Comparison of ENCODE assay signal across 19 cellular contexts in genomic region chr19:32661318-32661717, GRCh38. TPM values are rescaled to one million over a fixed set of nuclear protein-coding genes. Genes with fewer than 3 reads are reported as not detected.
DNase-seq lines count a peak whose midpoint lies in the region; ATAC-seq, FAIRE-seq and TF ChIP-seq lines count a peak whose summit lies in the region.
"Had no signal": no experiment of that assay in that cellular context is flagged by ENCODE, and none has a peak within 500 bp of the region (broad histone marks: within the 10 kb centered on the region; RNA-seq: fewer than 3 reads in every experiment).

No MANE protein-coding gene starts in this region.

- peaks cover 27% of the 10 kb centered on the region for H3K36me3 Mint-ChIP-seq in MCF 10A (ENCODE audit: insufficient read depth, unreplicated experiment)
- H3K36me3 Mint-ChIP-seq in activated T-cell treated with anti-CD3 and anti-CD28 coated beads, Interleukin-2, amount 50 U/mL, for 24 hours (ENCODE audit: low read depth) = peaks cover 31% of the 10 kb centered on the region

- H3K4me3 ChIP-seq in mammary epithelial cell (replicated peaks in 1 of 3; ENCODE audit: insufficient read depth in 1 of 3, low read depth in 2 of 3, low read length in 3 of 3) (no peak overlapping the region), endothelial cell of umbilical vein (replicated peaks in 1 of 3; ENCODE audit: insufficient read depth in 1 of 3, low read depth in 1 of 3, low read length in 3 of 3) (no peak overlapping the region), gastrocnemius medialis (no peak overlapping the region)
- H3K4me3 ChIP-seq: BLaER1 treated with 17β-estradiol and CSF1 and Interleukin-3, amounts not matched to agents 10 nM and 100 nM had no signal

- H3K9me1 ChIP-seq in endothelial cell of umbilical vein (replicated peaks; ENCODE audit: control insufficient read depth, extremely low read depth, insufficient read depth, low read length) = no peaks in the 10 kb centered on the region

- H3K4me2 ChIP-seq in mammary epithelial cell (ENCODE audit: insufficient read depth, low read depth, low read length) (no peak overlapping the region), endothelial cell of umbilical vein (ENCODE audit: insufficient read depth, low read length) (no peak overlapping the region)

- in situ Hi-C loops in mammary epithelial cell (cut with MboI; ENCODE audit: low sequenced_read_pairs in 2 of 2) = no loop called here
- in situ Hi-C loops in gastrocnemius medialis (cut with MboI; ENCODE audit: low sequenced_read_pairs in 4 of 4) = no loop called here

- H3K9me3 Mint-ChIP-seq in MCF 10A (ENCODE audit: unreplicated experiment) = no peaks in the 10 kb centered on the region
- no peaks in the 10 kb centered on the region for H3K9me3 Mint-ChIP-seq in activated T-cell treated with anti-CD3 and anti-CD28 coated beads, Interleukin-2, amount 50 U/mL, for 24 hours
- H3K9me3 Mint-ChIP-seq: CD4-positive, alpha-beta T cell; H9 had no signal

- CTCF ChIA-PET in MCF 10A (lab: Yijun Ruan, JAX) = interaction anchor here (0.6 kb wide), 1 partner anchor 12 kb away, joined by 4 read pairs; no protein-coding TSS in a partner anchor
- CTCF ChIA-PET in mammary epithelial cell (lab: Charles Lee; ENCODE audit: low non-redundant PET) = no interaction called here
- CTCF ChIA-PET in RWPE1 (lab: Yijun Ruan, JAX) = no interaction called here
- CTCF ChIA-PET in endothelial cell of umbilical vein (lab: Charles Lee) = no interaction called here

- BruUV-seq in MCF 10A (replicated peaks; lab: Mats Ljungman, UMichigan) (no TSS peak), mammary epithelial cell (replicated peaks; lab: Mats Ljungman, UMichigan) (no TSS peak), endothelial cell of umbilical vein (replicated peaks; lab: Mats Ljungman, UMichigan) (no TSS peak)

- no peak overlapping the region for H3K4me3 Mint-ChIP-seq in MCF 10A (ENCODE audit: unreplicated experiment)
- H3K4me3 Mint-ChIP-seq in activated T-cell treated with anti-CD3 and anti-CD28 coated beads, Interleukin-2, amount 50 U/mL, for 24 hours = no peak overlapping the region
- H3K4me3 Mint-ChIP-seq: CD4-positive, alpha-beta T cell; H9 had no signal

- FAIRE-seq in endothelial cell of umbilical vein (lab: Jason Lieb, UNC) = no peak
- no peak for FAIRE-seq in GM19239 (lab: Jason Lieb, UNC)
- FAIRE-seq: G401.6, GM12891 had no signal

- 91% methylated on average over 7 of the region's 7 CpGs for WGBS in mammary epithelial cell (ENCODE audit: low coverage, missing lambda C conversion rate)

- no peak for ATAC-seq in gastrocnemius medialis
- ATAC-seq in HG03095 (IDR thresholded peaks at IDR 0.05; ENCODE audit: unreplicated experiment) = no peak

- intact Hi-C loops in MCF 10A (cut with micrococcal nuclease) (no loop called here), mammary epithelial cell (cut with micrococcal nuclease) (no loop called here), endothelial cell of umbilical vein (cut with micrococcal nuclease) (no loop called here), gastrocnemius medialis (cut with DNase I; ENCODE audit: low total_unique reads) (no loop called here)

- no peak for TF ChIP-seq POLR2A in endothelial cell of umbilical vein (IDR thresholded peaks at IDR 0.05; ENCODE audit: low read depth, low read length)
- no peak for TF ChIP-seq POLR2A in gastrocnemius medialis (IDR thresholded peaks at IDR 0.05)

- POLR2A ChIA-PET in MCF 10A (lab: Yijun Ruan, JAX) (no interaction called here), RWPE1 (lab: Yijun Ruan, JAX; ENCODE audit: low non-redundant PET) (no interaction called here), endothelial cell of umbilical vein (lab: Charles Lee) (no interaction called here)

- no peak overlapping the region for H3K9ac ChIP-seq in mammary epithelial cell (ENCODE audit: insufficient read depth, low read length)
- no peak overlapping the region for H3K9ac ChIP-seq in endothelial cell of umbilical vein (replicated peaks; ENCODE audit: extremely low read depth, insufficient read depth, low read length)
- H3K9ac ChIP-seq: BLaER1 treated with 17β-estradiol and CSF1 and Interleukin-3, amounts not matched to agents 10 nM and 100 nM had no signal

- H3K79me2 ChIP-seq in mammary epithelial cell (ENCODE audit: insufficient read depth, low read length) (peaks cover 79% of the 10 kb centered on the region), endothelial cell of umbilical vein (ENCODE audit: control insufficient read depth, insufficient read depth, low read length) (peaks cover 42% of the 10 kb centered on the region)

- no peaks in the 10 kb centered on the region for H3K9me3 ChIP-seq in mammary epithelial cell (replicated peaks; ENCODE audit: insufficient read depth, low read length)
- no peaks in the 10 kb centered on the region for H3K9me3 ChIP-seq in endothelial cell of umbilical vein (replicated peaks; ENCODE audit: control insufficient read depth, insufficient read depth, low read length)
- H3K9me3 ChIP-seq in gastrocnemius medialis = no peaks in the 10 kb centered on the region
- H3K9me3 ChIP-seq: BLaER1 treated with 17β-estradiol and CSF1 and Interleukin-3, amounts not matched to agents 10 nM and 100 nM had no signal

- H2AFZ ChIP-seq in mammary epithelial cell (ENCODE audit: low read depth, low read length) = no peak overlapping the region
- H2AFZ ChIP-seq in endothelial cell of umbilical vein (ENCODE audit: low read depth, low read length) = no peak overlapping the region

- H3K27me3 ChIP-seq in mammary epithelial cell (ENCODE audit: insufficient read depth, low read length) = no peaks in the 10 kb centered on the region
- H3K27me3 ChIP-seq in endothelial cell of umbilical vein (ENCODE audit: control insufficient read depth in 2 of 2, insufficient read depth in 2 of 2, low read length in 2 of 2) = no peaks in the 10 kb centered on the region
- no peaks in the 10 kb centered on the region for H3K27me3 ChIP-seq in gastrocnemius medialis
- H3K27me3 ChIP-seq: BLaER1 treated with 17β-estradiol and CSF1 and Interleukin-3, amounts not matched to agents 10 nM and 100 nM had no signal

- H3K36me3 ChIP-seq in mammary epithelial cell (ENCODE audit: insufficient read depth, low read length) = peaks cover 4% of the 10 kb centered on the region
- peaks cover 0 to 3% of the 10 kb centered on the region in 2 experiments for H3K36me3 ChIP-seq in endothelial cell of umbilical vein (ENCODE audit: control insufficient read depth in 2 of 2, extremely low read depth in 1 of 2, insufficient read depth in 2 of 2, low read length in 2 of 2)
- H3K36me3 ChIP-seq in gastrocnemius medialis = peaks cover 0 to 10% of the 10 kb centered on the region in 2 donors

- H4K20me1 ChIP-seq in mammary epithelial cell (ENCODE audit: insufficient read depth, low read length) (no peaks in the 10 kb centered on the region), endothelial cell of umbilical vein (replicated peaks; ENCODE audit: control insufficient read depth, extremely low read depth, insufficient read depth, low read length) (no peaks in the 10 kb centered on the region)

- no peak overlapping the region for H3K27ac Mint-ChIP-seq in MCF 10A (ENCODE audit: low read depth, unreplicated experiment)
- H3K27ac Mint-ChIP-seq in activated T-cell treated with anti-CD3 and anti-CD28 coated beads, Interleukin-2, amount 50 U/mL, for 24 hours = no peak overlapping the region
- H3K27ac Mint-ChIP-seq: CD4-positive, alpha-beta T cell had no signal

- peak; percentile 27 for DNase-seq in MCF 10A (ENCODE audit: unreplicated experiment)
- no peak for DNase-seq in mammary epithelial cell
- DNase-seq in RWPE1 (ENCODE audit: low spot score) = no peak
- DNase-seq in endothelial cell of umbilical vein (ENCODE audit: low read depth, low spot score) = no peak
- DNase-seq in gastrocnemius medialis = no peak
- no peak for DNase-seq in activated T-cell treated with anti-CD3 and anti-CD28 coated beads, Interleukin-2, amount 50 U/mL, for 24 hours
- no peak for DNase-seq in GM19239 (ENCODE audit: insufficient read length, low spot score)
- DNase-seq: ACHN; Calu3; CD4-positive, alpha-beta T cell; DMS 273 treated with DMSO at 0.1 percent for 48 hours; DMS79; GOT3; H9 had no signal

- no peak for TF ChIP-seq CTCF in MCF 10A (IDR thresholded peaks at IDR 0.05; ENCODE audit: unreplicated experiment)
- no peak for TF ChIP-seq CTCF in mammary epithelial cell (conservative IDR thresholded peaks at IDR 0.05 in 1 of 2, IDR thresholded peaks at IDR 0.05 in 1 of 2; ENCODE audit: extremely low read depth in 1 of 2, insufficient read depth in 1 of 2, low read depth in 1 of 2, low read length in 2 of 2)
- no peak for TF ChIP-seq CTCF in RWPE1 (conservative IDR thresholded peaks at IDR 0.05; ENCODE audit: low read depth)
- no peak for TF ChIP-seq CTCF in endothelial cell of umbilical vein (IDR thresholded peaks at IDR 0.05; ENCODE audit: extremely low read depth in 1 of 2, insufficient read depth in 1 of 2, low read depth in 1 of 2, low read length in 2 of 2)
- TF ChIP-seq CTCF in gastrocnemius medialis (IDR thresholded peaks at IDR 0.05 in 4 of 5, conservative IDR thresholded peaks at IDR 0.05 in 1 of 5) = no peak

- dilution Hi-C loops in mammary epithelial cell (cut with HindIII; ENCODE audit: low sequenced_read_pairs) (no loop called here), endothelial cell of umbilical vein (cut with MboI; ENCODE audit: extremely low pct_ligation_motif_present, low sequenced_read_pairs) (no loop called here)

- no peaks in the 10 kb centered on the region for H3K4me1 Mint-ChIP-seq in MCF 10A (ENCODE audit: insufficient read depth, unreplicated experiment)
- H3K4me1 Mint-ChIP-seq in activated T-cell treated with anti-CD3 and anti-CD28 coated beads, Interleukin-2, amount 50 U/mL, for 24 hours (ENCODE audit: low read depth) = peaks cover 9% of the 10 kb centered on the region
- H3K4me1 Mint-ChIP-seq: H9 had no signal

- no peaks in the 10 kb centered on the region for H3K27me3 Mint-ChIP-seq in MCF 10A (ENCODE audit: insufficient read depth, unreplicated experiment)
- no peaks in the 10 kb centered on the region for H3K27me3 Mint-ChIP-seq in activated T-cell treated with anti-CD3 and anti-CD28 coated beads, Interleukin-2, amount 50 U/mL, for 24 hours
- H3K27me3 Mint-ChIP-seq: CD4-positive, alpha-beta T cell had no signal

- H3K4me1 ChIP-seq in mammary epithelial cell (ENCODE audit: insufficient read depth, low read length) = no peaks in the 10 kb centered on the region
- peaks cover 7% of the 10 kb centered on the region for H3K4me1 ChIP-seq in endothelial cell of umbilical vein (ENCODE audit: control insufficient read depth, extremely low read depth, insufficient read depth, low read length)
- H3K4me1 ChIP-seq in gastrocnemius medialis = peaks cover 6 to 19% of the 10 kb centered on the region in 2 donors

- H3K27ac ChIP-seq in mammary epithelial cell (ENCODE audit: insufficient read depth, low read depth, low read length) (no peak overlapping the region), RWPE1 (0 out of 2 replicates have a peak overlapping the region, but pooled peaks have one; percentile 17), endothelial cell of umbilical vein (ENCODE audit: insufficient read depth, low read depth, low read length) (peak overlapping the region; percentile 63), gastrocnemius medialis (peak overlapping the region; percentile 26 to 61 (median 46))
- H3K27ac ChIP-seq: BLaER1 treated with 17β-estradiol and CSF1 and Interleukin-3, amounts not matched to agents 10 nM and 100 nM; HL-60 had no signal

RNA-seq across cellular contexts. Expression of gene ANKRD27, which starts 13.7 kb away (rescaled TPM):
- total RNA-seq in MCF 10A (2022) = 28.4 and 30.1 TPM in 2 replicates
- total RNA-seq in mammary epithelial cell = 10 to 100 TPM; 26.7 to 34.1 TPM
- 26.1 TPM for polyA plus RNA-seq in mammary epithelial cell
- polyA minus RNA-seq in mammary epithelial cell = 51.5 TPM
- 29.6 and 37.4 TPM in 2 replicates for total RNA-seq in endothelial cell of umbilical vein
- 13.5 and 18.3 TPM in 2 replicates for polyA plus RNA-seq in endothelial cell of umbilical vein
- polyA plus RNA-seq in endothelial cell of umbilical vein (2011; cell fraction: cytosol; rRNA removed) = 17.9 and 18.6 TPM in 2 replicates
- polyA plus RNA-seq in endothelial cell of umbilical vein (2011; cell fraction: nucleus; rRNA removed) = 44.5 and 44.6 TPM in 2 replicates
- polyA plus RNA-seq in endothelial cell of umbilical vein (2012) = 20.6 and 21.6 TPM in 2 replicates
- polyA minus RNA-seq in endothelial cell of umbilical vein = 37.8 and 40.5 TPM in 2 replicates
- 16.1 TPM for polyA minus RNA-seq in endothelial cell of umbilical vein (2011; cell fraction: cytosol; rRNA and poly(A)+ RNA removed)
- 34.5 and 41.4 TPM in 2 replicates for polyA minus RNA-seq in endothelial cell of umbilical vein (2011; cell fraction: nucleus; rRNA and poly(A)+ RNA removed)
- 10 to 100 TPM; 36.4 to 78.3 (median 53.5) TPM for total RNA-seq in gastrocnemius medialis

RNA-seq across cellular contexts. Expression of gene RGS9BP, which starts 14.3 kb away (rescaled TPM):
- 0.16 and 0.69 TPM in 2 replicates for total RNA-seq in MCF 10A (2022)
- total RNA-seq in mammary epithelial cell = under 1 TPM; 0.14 to 0.83 TPM
- 0.05 TPM for polyA plus RNA-seq in mammary epithelial cell
- polyA minus RNA-seq in mammary epithelial cell = not detected
- total RNA-seq in endothelial cell of umbilical vein = 0.15 TPM in 1 of 2 replicates, not detected in the other
- not detected in 2 replicates for polyA plus RNA-seq in endothelial cell of umbilical vein
- polyA plus RNA-seq in endothelial cell of umbilical vein (2011; cell fraction: cytosol; rRNA removed) = 0.01 TPM in 1 of 2 replicates, not detected in the other
- 0.04 TPM in 1 of 2 replicates, not detected in the other for polyA plus RNA-seq in endothelial cell of umbilical vein (2011; cell fraction: nucleus; rRNA removed)
- polyA plus RNA-seq in endothelial cell of umbilical vein (2012) = not detected in 2 replicates
- polyA minus RNA-seq in endothelial cell of umbilical vein = 0.29 TPM in 1 of 2 replicates, not detected in the other
- polyA minus RNA-seq in endothelial cell of umbilical vein (2011; cell fraction: cytosol; rRNA and poly(A)+ RNA removed) = 0.72 TPM
- 0.29 TPM in 1 of 2 replicates, not detected in the other for polyA minus RNA-seq in endothelial cell of umbilical vein (2011; cell fraction: nucleus; rRNA and poly(A)+ RNA removed)
- 10 to 100 TPM in 1 of 4 donors, 1 to 10 TPM in 3; 3.9 to 10.6 (median 6.0) TPM for total RNA-seq in gastrocnemius medialis

RNA-seq across cellular contexts. Expression of gene NUDT19, which starts 30.3 kb away (rescaled TPM):
- total RNA-seq in MCF 10A (2022) (29.4 and 33.4 TPM in 2 replicates), mammary epithelial cell (10 to 100 TPM; 16.8 to 21.2 TPM), endothelial cell of umbilical vein (13.8 and 14.0 TPM in 2 replicates), gastrocnemius medialis (10 to 100 TPM; 28.8 to 34.8 (median 29.2) TPM)
- polyA plus RNA-seq in mammary epithelial cell (9.5 TPM), endothelial cell of umbilical vein (6.6 and 7.7 TPM in 2 replicates)
- polyA minus RNA-seq in mammary epithelial cell (18.1 TPM), endothelial cell of umbilical vein (5.8 and 6.1 TPM in 2 replicates)
- polyA plus RNA-seq in endothelial cell of umbilical vein (2011; cell fraction: cytosol; rRNA removed) = 6.8 TPM in 2 replicates
- 3.1 and 3.8 TPM in 2 replicates for polyA plus RNA-seq in endothelial cell of umbilical vein (2011; cell fraction: nucleus; rRNA removed)
- polyA plus RNA-seq in endothelial cell of umbilical vein (2012) = 9.9 and 10.2 TPM in 2 replicates
- 27.1 TPM for polyA minus RNA-seq in endothelial cell of umbilical vein (2011; cell fraction: cytosol; rRNA and poly(A)+ RNA removed)
- polyA minus RNA-seq in endothelial cell of umbilical vein (2011; cell fraction: nucleus; rRNA and poly(A)+ RNA removed) = 4.0 and 6.5 TPM in 2 replicates

RNA-seq across cellular contexts. Expression of gene TDRD12, which starts 58.2 kb away (rescaled TPM):
- total RNA-seq in MCF 10A (2022) (0.14 and 0.20 TPM in 2 replicates), mammary epithelial cell (10 to 100 TPM in 1 of 2 donors, not detected in 1; 12.5 TPM), endothelial cell of umbilical vein (0.09 TPM in 1 of 2 replicates, not detected in the other), gastrocnemius medialis (1 to 10 TPM in 1 of 4 donors, under 1 TPM in 3; 0.10 to 1.0 (median 0.37) TPM)
- polyA plus RNA-seq in mammary epithelial cell (0.03 TPM), endothelial cell of umbilical vein (0.03 TPM in 2 replicates)
- polyA minus RNA-seq in mammary epithelial cell (not detected), endothelial cell of umbilical vein (not detected in 2 replicates)
- 0.03 TPM in 1 of 2 replicates, not detected in the other for polyA plus RNA-seq in endothelial cell of umbilical vein (2011; cell fraction: cytosol; rRNA removed)
- 0.07 and 0.10 TPM in 2 replicates for polyA plus RNA-seq in endothelial cell of umbilical vein (2011; cell fraction: nucleus; rRNA removed)
- 0.08 and 0.22 TPM in 2 replicates for polyA plus RNA-seq in endothelial cell of umbilical vein (2012)
- not detected for polyA minus RNA-seq in endothelial cell of umbilical vein (2011; cell fraction: cytosol; rRNA and poly(A)+ RNA removed)
- not detected in 2 replicates for polyA minus RNA-seq in endothelial cell of umbilical vein (2011; cell fraction: nucleus; rRNA and poly(A)+ RNA removed)
